Comparison of ENCODE assay signal across 16 cellular contexts in the genomic region with DNA sequence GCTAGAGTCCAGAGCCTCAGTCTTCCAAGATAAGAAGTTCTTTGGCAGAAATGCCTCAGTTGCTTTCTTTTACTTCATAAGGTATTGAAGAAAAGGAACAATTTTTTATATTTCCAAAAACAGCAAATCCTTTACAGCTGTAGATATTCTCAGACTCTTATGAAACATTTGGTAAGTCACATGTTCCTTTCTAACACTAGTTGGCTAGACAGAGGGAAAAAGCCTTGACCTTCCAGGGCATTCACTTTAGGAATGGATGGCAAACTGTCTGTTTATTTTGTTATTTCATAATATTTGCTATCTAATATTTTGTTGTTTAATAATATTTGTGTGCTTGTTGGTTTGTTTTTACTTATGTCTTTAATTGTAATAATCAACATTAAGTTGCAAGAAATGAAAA.
DNase-seq lines count a peak whose midpoint lies in the region; ATAC-seq, FAIRE-seq and TF ChIP-seq lines count a peak whose summit lies in the region.
"Had no signal": no experiment of that assay in that cellular context is flagged by ENCODE, and none has a peak within 500 bp of the region (broad histone marks: within the 10 kb centered on the region; RNA-seq: fewer than 3 reads in every experiment).

No MANE protein-coding gene starts in this region.

- DNase-seq in Right ventricle myocardium inferior (ENCODE audit: missing footprints), result no peak
- DNase-seq in right atrium auricular region (ENCODE audit: low spot score), result no peak
- no peak for DNase-seq in coronary artery (ENCODE audit: low spot score)
- DNase-seq in HepG2 (ENCODE audit: low spot score), result no peak
- DNase-seq in thoracic aorta (ENCODE audit: low spot score), result no peak
- no peak for DNase-seq in uterus
- DNase-seq in NOMO-1 treated with DMSO at 0.1 percent for 48 hours (lab: John Stamatoyannopoulos, UW; ENCODE audit: unreplicated experiment), result no peak
- DNase-seq in PC-9, result no peak
- DNase-seq: CD8-positive, alpha-beta T cell; COR-L47; DND-41; HCEC 1CT; HFFc6 had no signal

- TF ChIP-seq POLR2A in HepG2 (IDR thresholded peaks at IDR 0.05; ENCODE audit: insufficient read depth in 1 of 2, low read depth in 2 of 2, low read length in 2 of 2) (no peak), uterus (IDR thresholded peaks at IDR 0.05) (no peak)

- intact Hi-C loops in Right ventricle myocardium inferior (cut with DNase I) (no loop called here), HepG2 (cut with micrococcal nuclease; ENCODE audit: unreplicated experiment) (no loop called here), uterus (cut with DNase I; ENCODE audit: low total_unique reads) (no loop called here), PC-9 (cut with micrococcal nuclease; ENCODE audit: unreplicated experiment) (no loop called here)

- in situ Hi-C loops in HepG2 (cut with HindIII; ENCODE audit: extremely low pct_ligation_motif_present, low pct_unique_long_range_greater_than_20kb), result no loop called here

- TF ChIP-seq RAD21 in HepG2 (CRISPR knock-in tag; IDR thresholded peaks at IDR 0.05), result no peak

- H3K9me3 ChIP-seq in right atrium auricular region, result peaks cover 0 to 15% of the 10 kb centered on the region in 2 donors
- peaks cover 24% of the 10 kb centered on the region for H3K9me3 ChIP-seq in HepG2 (ENCODE audit: low read length)
- H3K9me3 ChIP-seq in thoracic aorta, result peaks cover 5% of the 10 kb centered on the region
- H3K9me3 ChIP-seq in uterus, result no peaks in the 10 kb centered on the region
- H3K9me3 ChIP-seq in PC-9 (ENCODE audit: insufficient read depth, low read depth), result peaks cover 18% of the 10 kb centered on the region

- H3K27me3 ChIP-seq in right atrium auricular region, result no peaks in the 10 kb centered on the region
- H3K27me3 ChIP-seq in HepG2 (ENCODE audit: control insufficient read depth in 1 of 2, insufficient read depth in 2 of 2, low read length in 2 of 2), result no peaks in the 10 kb centered on the region
- H3K27me3 ChIP-seq in thoracic aorta (replicated peaks; ENCODE audit: insufficient read depth), result no peaks in the 10 kb centered on the region
- no peaks in the 10 kb centered on the region for H3K27me3 ChIP-seq in uterus
- no peaks in the 10 kb centered on the region for H3K27me3 ChIP-seq in PC-9 (ENCODE audit: insufficient read depth, low read depth)

- TF ChIP-seq EP300 in HepG2 (IDR thresholded peaks at IDR 0.05; ENCODE audit: low read depth in 2 of 2, low read length in 2 of 2) (no peak), HepG2 (CRISPR knock-in tag; IDR thresholded peaks at IDR 0.05; ENCODE audit: borderline replicate concordance) (no peak)

- ATAC-seq in Right ventricle myocardium inferior, result peak; percentile 65
- ATAC-seq in HepG2, result no peak
- ATAC-seq in thoracic aorta (ENCODE audit: insufficient number of reproducible peaks, low FRiP score, low read depth), result no peak
- ATAC-seq: CD8-positive, alpha-beta T cell had no signal

- POLR2A ChIA-PET in HepG2 (lab: Yijun Ruan, JAX) (no interaction called here), PC-9 (lab: Charles Lee; ENCODE audit: unreplicated experiment) (interaction anchor here (0.6 kb wide), 1 partner anchor 26 kb away, joined by 12 read pairs; no protein-coding TSS in a partner anchor)

- H3K9ac ChIP-seq in HepG2 (ENCODE audit: insufficient read depth, low read depth, low read length), result no peak overlapping the region

- BruUV-seq in HepG2 (replicated peaks; lab: Mats Ljungman, UMichigan) (no TSS peak), PC-9 (replicated peaks; lab: Mats Ljungman, UMichigan) (no TSS peak)

- no peak overlapping the region for H3K4me3 ChIP-seq in right atrium auricular region
- no peak overlapping the region for H3K4me3 ChIP-seq in coronary artery
- no peak overlapping the region for H3K4me3 ChIP-seq in HepG2 (replicated peaks in 1 of 3; ENCODE audit: insufficient read depth in 1 of 3, low read depth in 2 of 3, low read length in 3 of 3)
- no peak overlapping the region for H3K4me3 ChIP-seq in thoracic aorta
- H3K4me3 ChIP-seq in uterus, result no peak overlapping the region
- no peak overlapping the region for H3K4me3 ChIP-seq in PC-9

- no peaks in the 10 kb centered on the region for H3K36me3 ChIP-seq in right atrium auricular region
- peaks cover 4 to 15% of the 10 kb centered on the region in 2 experiments; a peak in 4 of 5 replicates for H3K36me3 ChIP-seq in HepG2 (replicated peaks in 1 of 2; ENCODE audit: control insufficient read depth in 1 of 2, insufficient read depth in 2 of 2, low read length in 2 of 2)
- H3K36me3 ChIP-seq in thoracic aorta, result no peaks in the 10 kb centered on the region
- no peaks in the 10 kb centered on the region for H3K36me3 ChIP-seq in uterus
- peaks cover 19% of the 10 kb centered on the region for H3K36me3 ChIP-seq in PC-9 (ENCODE audit: low read depth)

- FAIRE-seq in HepG2 (lab: Jason Lieb, UNC), result no peak
- FAIRE-seq: D721Med had no signal

- H3K79me2 ChIP-seq in HepG2 (ENCODE audit: insufficient read depth, low read length) (peaks cover 5% of the 10 kb centered on the region), PC-9 (ENCODE audit: low read depth) (0 out of 2 replicates have a peak, but pooled peaks cover 6% of the 10 kb centered on the region)

- H3K27ac ChIP-seq in right atrium auricular region (no peak overlapping the region), coronary artery (peak overlapping the region; percentile 33 to 45), HepG2 (ENCODE audit: extremely low read length, insufficient read depth, low read length) (no peak overlapping the region), thoracic aorta (peak overlapping the region; percentile 16 to 22), uterus (no peak overlapping the region), PC-9 (no peak overlapping the region)
- H3K27ac ChIP-seq: 22Rv1, HL-60 had no signal

- H2AFZ ChIP-seq in HepG2 (ENCODE audit: low read length) (no peak overlapping the region), PC-9 (no peak overlapping the region)

- H3K4me1 ChIP-seq in right atrium auricular region (peaks cover 0 to 20% of the 10 kb centered on the region in 2 donors), HepG2 (ENCODE audit: insufficient read depth, low read length) (no peaks in the 10 kb centered on the region), thoracic aorta (ENCODE audit: control insufficient read depth in 1 of 2, low read depth in 2 of 2) (peaks cover 13 to 45% of the 10 kb centered on the region in 2 donors), uterus (no peaks in the 10 kb centered on the region), PC-9 (replicated peaks; ENCODE audit: insufficient read depth) (no peaks in the 10 kb centered on the region)

- TF ChIP-seq CTCF in right atrium auricular region (IDR thresholded peaks at IDR 0.05), result no peak
- TF ChIP-seq CTCF in coronary artery (IDR thresholded peaks at IDR 0.05), result no peak
- TF ChIP-seq CTCF in HepG2 (CRISPR knock-in tag; IDR thresholded peaks at IDR 0.05), result no peak
- no peak for TF ChIP-seq CTCF in thoracic aorta (IDR thresholded peaks at IDR 0.05)
- no peak for TF ChIP-seq CTCF in uterus (IDR thresholded peaks at IDR 0.05)
- no peak for TF ChIP-seq CTCF in PC-9 (conservative IDR thresholded peaks at IDR 0.05)

- no peaks in the 10 kb centered on the region for H4K20me1 ChIP-seq in HepG2 (ENCODE audit: insufficient read depth, low read length)
- H4K20me1 ChIP-seq in PC-9 (ENCODE audit: insufficient read depth), result no peaks in the 10 kb centered on the region

- H3K9me2 ChIP-seq in PC-9 (ENCODE audit: insufficient read depth), result no peaks in the 10 kb centered on the region

- H3F3A ChIP-seq in PC-9 (ENCODE audit: insufficient read depth, low read depth), result no peaks in the 10 kb centered on the region

- H3K4me2 ChIP-seq in HepG2 (ENCODE audit: low read depth, low read length) (no peak overlapping the region), PC-9 (no peak overlapping the region)

- CTCF ChIA-PET in HepG2 (lab: Yijun Ruan, JAX; ENCODE audit: low intra/inter-chr PET ratio, low total read pairs) (no interaction called here), PC-9 (lab: Charles Lee) (no interaction called here)

TF ChIP-seq in HepG2, 621 proteins besides CTCF, POLR2A, EP300 and RAD21 (continues in another document):
- no peak for TF ChIP-seq AKAP8 (CRISPR knock-in tag; IDR thresholded peaks at IDR 0.05)
- no peak for TF ChIP-seq ZNF615 (CRISPR knock-in tag; IDR thresholded peaks at IDR 0.05; ENCODE audit: borderline replicate concordance)
- no peak for TF ChIP-seq TOPORS (CRISPR knock-in tag; IDR thresholded peaks at IDR 0.05)
- no peak for TF ChIP-seq ZNF160 (CRISPR knock-in tag; IDR thresholded peaks at IDR 0.05)
- no peak for TF ChIP-seq KDM5B (CRISPR knock-in tag; IDR thresholded peaks at IDR 0.05; ENCODE audit: borderline replicate concordance)
- no peak for TF ChIP-seq ZNF232 (CRISPR knock-in tag; IDR thresholded peaks at IDR 0.05; ENCODE audit: borderline replicate concordance)
- no peak for TF ChIP-seq NR2F6 (IDR thresholded peaks at IDR 0.05)
- 0 out of 2 replicates have a peak, but pooled peaks have one; percentile 54 for TF ChIP-seq NR2F6 (CRISPR knock-in tag; IDR thresholded peaks at IDR 0.05)
- no peak for TF ChIP-seq SIX1 (CRISPR knock-in tag; IDR thresholded peaks at IDR 0.05; ENCODE audit: borderline replicate concordance)
- TF ChIP-seq ZNF383 (CRISPR knock-in tag; IDR thresholded peaks at IDR 0.05; ENCODE audit: borderline replicate concordance), result no peak
- TF ChIP-seq SKI (IDR thresholded peaks at IDR 0.05; ENCODE audit: partially characterized antibody), result peak; percentile 70
- no peak for TF ChIP-seq GFI1 (CRISPR knock-in tag; IDR thresholded peaks at IDR 0.05; ENCODE audit: borderline replicate concordance)
- TF ChIP-seq, protein P1, sequence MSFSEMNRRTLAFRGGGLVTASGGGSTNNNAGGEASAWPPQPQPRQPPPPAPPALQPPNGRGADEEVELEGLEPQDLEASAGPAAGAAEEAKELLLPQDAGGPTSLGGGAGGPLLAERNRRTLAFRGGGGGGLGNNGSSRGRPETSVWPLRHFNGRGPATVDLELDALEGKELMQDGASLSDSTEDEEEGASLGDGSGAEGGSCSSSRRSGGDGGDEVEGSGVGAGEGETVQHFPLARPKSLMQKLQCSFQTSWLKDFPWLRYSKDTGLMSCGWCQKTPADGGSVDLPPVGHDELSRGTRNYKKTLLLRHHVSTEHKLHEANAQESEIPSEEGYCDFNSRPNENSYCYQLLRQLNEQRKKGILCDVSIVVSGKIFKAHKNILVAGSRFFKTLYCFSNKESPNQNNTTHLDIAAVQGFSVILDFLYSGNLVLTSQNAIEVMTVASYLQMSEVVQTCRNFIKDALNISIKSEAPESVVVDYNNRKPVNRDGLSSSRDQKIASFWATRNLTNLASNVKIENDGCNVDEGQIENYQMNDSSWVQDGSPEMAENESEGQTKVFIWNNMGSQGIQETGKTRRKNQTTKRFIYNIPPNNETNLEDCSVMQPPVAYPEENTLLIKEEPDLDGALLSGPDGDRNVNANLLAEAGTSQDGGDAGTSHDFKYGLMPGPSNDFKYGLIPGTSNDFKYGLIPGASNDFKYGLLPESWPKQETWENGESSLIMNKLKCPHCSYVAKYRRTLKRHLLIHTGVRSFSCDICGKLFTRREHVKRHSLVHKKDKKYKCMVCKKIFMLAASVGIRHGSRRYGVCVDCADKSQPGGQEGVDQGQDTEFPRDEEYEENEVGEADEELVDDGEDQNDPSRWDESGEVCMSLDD (CRISPR knock-in tag; IDR thresholded peaks at IDR 0.05; ENCODE audit: borderline replicate concordance), result no peak

Comparison
In these comparisons a context has a peak if more than half of its experiments do, and no peak if none do; other contexts are left out.
1. H3K27ac ChIP-seq: peak in coronary artery (2 of 2) and thoracic aorta (2 of 2); none in right atrium auricular region (0 of 2), HepG2 (single experiment), uterus (0 of 2) and PC-9 (single experiment).